ENCODE assay signal across 15 cellular contexts in the genomic region with DNA sequence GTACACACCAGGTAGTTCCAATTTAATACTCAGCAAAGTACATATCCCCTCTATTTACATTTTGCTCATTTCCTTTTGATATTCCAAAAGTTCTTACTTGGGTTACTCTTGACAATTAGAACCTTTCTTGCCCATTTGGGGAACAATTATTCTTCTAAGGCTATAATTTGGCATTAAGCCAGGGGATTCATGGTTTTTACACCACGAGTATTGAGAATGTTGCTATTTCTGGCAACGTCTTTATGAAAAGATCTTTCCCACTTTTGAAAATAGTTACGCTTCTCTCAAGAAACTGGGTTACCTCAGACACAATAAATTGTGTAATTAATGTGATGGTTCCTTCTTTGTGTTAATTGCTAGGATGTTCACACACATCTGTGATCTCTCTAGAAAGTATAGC. TPM values are rescaled to one million over a fixed set of nuclear protein-coding genes. Genes with fewer than 3 reads are reported as not detected.
DNase-seq lines count a peak whose midpoint lies in the region; ATAC-seq, FAIRE-seq and TF ChIP-seq lines count a peak whose summit lies in the region.
"Had no signal": no experiment of that assay in that cellular context is flagged by ENCODE, and none has a peak within 500 bp of the region (broad histone marks: within the 10 kb centered on the region; RNA-seq: fewer than 3 reads in every experiment).

No MANE protein-coding gene starts in this region.

- H3K27me3 ChIP-seq in K562 (ENCODE audit: control insufficient read depth in 2 of 2, insufficient read depth in 2 of 2, low read length in 2 of 2), result no peaks in the 10 kb centered on the region

- H2AFZ ChIP-seq in K562 (ENCODE audit: low read depth, low read length), result no peak overlapping the region

- H3K4me1 ChIP-seq in K562 (replicated peaks in 1 of 2; ENCODE audit: control insufficient read depth in 2 of 2, insufficient read depth in 2 of 2, low read length in 2 of 2), result no peaks in the 10 kb centered on the region

- TF ChIP-seq RAD21 in K562 (CRISPR knock-in tag; conservative IDR thresholded peaks at IDR 0.05 in 1 of 2, IDR thresholded peaks at IDR 0.05 in 1 of 2), result no peak

- no TSS peak for BruUV-seq in K562 (replicated peaks; lab: Mats Ljungman, UMichigan)

- no peaks in the 10 kb centered on the region for H3K79me2 ChIP-seq in K562 (ENCODE audit: control insufficient read depth, insufficient read depth, low read length)

- no peaks in the 10 kb centered on the region for H4K20me1 ChIP-seq in K562 (replicated peaks; ENCODE audit: control insufficient read depth, insufficient read depth, low read length)

- H3K9me3 ChIP-seq in K562 (replicated peaks; ENCODE audit: control insufficient read depth, insufficient read depth, low read depth, low read length), result no peaks in the 10 kb centered on the region

- TF ChIP-seq POLR2A in K562 (conservative IDR thresholded peaks at IDR 0.05), result no peak

- CTCF ChIA-PET in K562 (lab: Yijun Ruan, JAX; ENCODE audit: low intra/inter-chr PET ratio), result no interaction called here

- no peak overlapping the region for H3K9ac ChIP-seq in K562 (ENCODE audit: insufficient read depth in 1 of 2, low read depth in 2 of 2, low read length in 2 of 2)

- no peak for FAIRE-seq in K562 (lab: Jason Lieb, UNC)
- FAIRE-seq: GM12891 had no signal

- peak; percentile 8 for DNase-seq in COR-L47 (lab: John Stamatoyannopoulos, UW)
- peak; percentile 37 for DNase-seq in MV-4-11 (lab: John Stamatoyannopoulos, UW)
- no peak for DNase-seq in K562 (ENCODE audit: extremely low read depth in 1 of 4, low spot score in 3 of 4)
- DNase-seq in myocyte (ENCODE audit: low read depth), result peak; percentile 27
- no peak for DNase-seq in NCI-H526 treated with DMSO at 0.1 percent for 48 hours (lab: John Stamatoyannopoulos, UW)
- no peak for DNase-seq in kidney glomerular epithelial cell (lab: John Stamatoyannopoulos, UW)
- DNase-seq: C1 segment of cervical spinal cord; CD4-positive, alpha-beta T cell; DMS153; DMS79 treated with DMSO at 0.1 percent for 48 hours; EL; GOT3; H9 had no signal

- intact Hi-C loops in K562 (cut with micrococcal nuclease), result no loop called here

- H3K4me2 ChIP-seq in K562 (ENCODE audit: insufficient read depth, low read length), result no peak overlapping the region

- in situ Hi-C loops in K562 (cut with MboI), result no loop called here

- peaks cover 11% of the 10 kb centered on the region; the same call in 1 of the 3 replicates for H3K36me3 ChIP-seq in K562 (ENCODE audit: control insufficient read depth, insufficient read depth, low read length)

- no peak overlapping the region for H3K27ac ChIP-seq in K562 (ENCODE audit: extremely low read depth, low read depth, low read length)

- WGBS in K562 (ENCODE audit: insufficient coverage, low coverage, missing lambda C conversion rate), result 17% methylated on average over 1 of the region's 3 CpGs

- H3K4me3 ChIP-seq in K562, result no peak overlapping the region

- no peak for TF ChIP-seq CTCF in K562 (IDR thresholded peaks at IDR 0.05 in 2 of 3, conservative IDR thresholded peaks at IDR 0.05 in 1 of 3; ENCODE audit: insufficient read depth in 2 of 3, low read depth in 1 of 3, low read length in 3 of 3)

- no peak for ATAC-seq in K562
- no peak for ATAC-seq in GM21619 (IDR thresholded peaks at IDR 0.05; ENCODE audit: unreplicated experiment)

- POLR2A ChIA-PET in K562 (lab: Yijun Ruan, JAX), result no interaction called here

- no peaks in the 10 kb centered on the region for H3K9me1 ChIP-seq in K562 (ENCODE audit: control insufficient read depth, insufficient read depth, low read length)

- TF ChIP-seq EP300 in K562 (IDR thresholded peaks at IDR 0.05; ENCODE audit: low read length), result no peak

TF ChIP-seq in K562, 482 proteins besides CTCF, POLR2A, EP300 and RAD21:
- TF ChIP-seq NFIC (IDR thresholded peaks at IDR 0.05) (peak; percentile 71), TAL1 (IDR thresholded peaks at IDR 0.05) (no peak)

RNA-seq across cellular contexts. Expression of gene CAAP1, which starts 11.5 kb away (rescaled TPM):
- total RNA-seq in K562 (2011; cell fraction: chromatin; rRNA removed; ENCODE audit: low replicate concordance), result 10.9 and 11.7 TPM in 2 replicates
- 10.4 and 11.3 TPM in 2 replicates for total RNA-seq in K562 (2011; cell fraction: nucleolus; rRNA removed)
- 9.6 and 11.2 TPM in 2 replicates for total RNA-seq in K562 (2011; cell fraction: nucleoplasm; rRNA removed)
- total RNA-seq in K562 (2014; rRNA removed) (16.1 and 16.8 TPM in 2 replicates), K562 (2014; rRNA removed; fragmentation: Illumina TruSeq; extraction: Trizol) (17.4 and 19.6 TPM in 2 replicates), K562 (2015; rRNA removed; fragmentation: Illumina TruSeq; extraction: Trizol) (13.3 and 14.8 TPM in 2 replicates), K562 (2021) (11.5 and 15.3 TPM in 2 replicates), myocyte (25.5 and 30.1 TPM in 2 replicates)
- polyA plus RNA-seq in K562 (2011; rRNA removed) (10.3 and 16.0 TPM in 2 replicates), K562 (2014; fragmentation: Illumina TruSeq; extraction: Trizol) (13.7 and 17.4 TPM in 2 replicates), K562 (2014; fragmentation: Nextera tagmentation; extraction: Ambion mirVana) (1 to 10 TPM; 8.9 TPM), K562 (2014; rRNA removed) (13.9 and 14.7 TPM in 2 replicates)
- 5.4 and 5.9 TPM in 2 replicates for polyA plus RNA-seq in K562 (2011; cell fraction: cytosol; rRNA removed)
- polyA plus RNA-seq in K562 (2011; cell fraction: nucleus; rRNA removed), result 6.2 and 6.7 TPM in 2 replicates
- polyA plus RNA-seq in K562 (2012), result 8.1 and 11.1 TPM in 2 replicates
- 9.6 and 11.5 TPM in 2 replicates for polyA minus RNA-seq in K562 (2011; rRNA and poly(A)+ RNA removed)
- 6.9 and 7.9 TPM in 2 replicates for polyA minus RNA-seq in K562 (2011; cell fraction: cytosol; rRNA and poly(A)+ RNA removed)
- 7.0 and 9.8 TPM in 2 replicates for polyA minus RNA-seq in K562 (2011; cell fraction: nucleus; rRNA and poly(A)+ RNA removed)
- polyA plus RNA-seq in myocyte (2012), result 14.2 TPM

RNA-seq across cellular contexts. Expression of gene PLAA, which starts 43.0 kb away (rescaled TPM):
- 10.5 and 32.0 TPM in 2 replicates for total RNA-seq in K562 (2011; cell fraction: chromatin; rRNA removed; ENCODE audit: low replicate concordance)
- total RNA-seq in K562 (2011; cell fraction: nucleolus; rRNA removed), result 5.3 TPM in 2 replicates
- 8.2 and 13.6 TPM in 2 replicates for total RNA-seq in K562 (2011; cell fraction: nucleoplasm; rRNA removed)
- total RNA-seq in K562 (2014; rRNA removed) (16.4 and 18.0 TPM in 2 replicates), K562 (2014; rRNA removed; fragmentation: Illumina TruSeq; extraction: Trizol) (18.3 and 21.7 TPM in 2 replicates), K562 (2015; rRNA removed; fragmentation: Illumina TruSeq; extraction: Trizol) (14.7 and 16.6 TPM in 2 replicates), K562 (2021) (17.9 and 19.2 TPM in 2 replicates), myocyte (44.8 and 47.2 TPM in 2 replicates)
- polyA plus RNA-seq in K562 (2011; rRNA removed) (8.9 and 10.1 TPM in 2 replicates), K562 (2014; fragmentation: Illumina TruSeq; extraction: Trizol) (20.7 and 21.1 TPM in 2 replicates), K562 (2014; fragmentation: Nextera tagmentation; extraction: Ambion mirVana) (1 to 10 TPM; 3.5 to 3.8 TPM), K562 (2014; rRNA removed) (9.4 and 10.4 TPM in 2 replicates)
- 5.0 and 5.5 TPM in 2 replicates for polyA plus RNA-seq in K562 (2011; cell fraction: cytosol; rRNA removed)
- polyA plus RNA-seq in K562 (2011; cell fraction: nucleus; rRNA removed), result 7.0 and 7.2 TPM in 2 replicates
- polyA plus RNA-seq in K562 (2012), result 15.9 and 17.2 TPM in 2 replicates
- 22.6 and 27.9 TPM in 2 replicates for polyA minus RNA-seq in K562 (2011; rRNA and poly(A)+ RNA removed)
- 8.9 and 18.3 TPM in 2 replicates for polyA minus RNA-seq in K562 (2011; cell fraction: cytosol; rRNA and poly(A)+ RNA removed)
- polyA minus RNA-seq in K562 (2011; cell fraction: nucleus; rRNA and poly(A)+ RNA removed), result 6.1 and 12.0 TPM in 2 replicates
- polyA plus RNA-seq in myocyte (2012), result 27.6 TPM

RNA-seq across cellular contexts. Expression of gene IFT74, which starts 52.1 kb away (rescaled TPM):
- 11.8 and 13.2 TPM in 2 replicates for total RNA-seq in K562 (2011; cell fraction: chromatin; rRNA removed; ENCODE audit: low replicate concordance)
- total RNA-seq in K562 (2011; cell fraction: nucleolus; rRNA removed), result 5.3 and 6.6 TPM in 2 replicates
- total RNA-seq in K562 (2011; cell fraction: nucleoplasm; rRNA removed), result 6.5 and 12.4 TPM in 2 replicates
- total RNA-seq in K562 (2014; rRNA removed), result 6.1 and 8.2 TPM in 2 replicates
- total RNA-seq in K562 (2014; rRNA removed; fragmentation: Illumina TruSeq; extraction: Trizol), result 12.7 and 14.7 TPM in 2 replicates
- 10.8 and 13.2 TPM in 2 replicates for total RNA-seq in K562 (2015; rRNA removed; fragmentation: Illumina TruSeq; extraction: Trizol)
- total RNA-seq in K562 (2021), result 8.5 and 9.3 TPM in 2 replicates
- 6.5 and 11.1 TPM in 2 replicates for polyA plus RNA-seq in K562 (2011; rRNA removed)
- 3.4 and 5.4 TPM in 2 replicates for polyA plus RNA-seq in K562 (2011; cell fraction: cytosol; rRNA removed)
- 4.5 and 4.8 TPM in 2 replicates for polyA plus RNA-seq in K562 (2011; cell fraction: nucleus; rRNA removed)
- 7.4 and 9.1 TPM in 2 replicates for polyA plus RNA-seq in K562 (2012)
- 9.3 and 11.9 TPM in 2 replicates for polyA plus RNA-seq in K562 (2014; fragmentation: Illumina TruSeq; extraction: Trizol)
- polyA plus RNA-seq in K562 (2014; fragmentation: Nextera tagmentation; extraction: Ambion mirVana), result 1 to 10 TPM; 7.9 to 8.4 TPM
- polyA plus RNA-seq in K562 (2014; rRNA removed), result 8.6 and 8.7 TPM in 2 replicates
- 7.5 and 11.0 TPM in 2 replicates for polyA minus RNA-seq in K562 (2011; rRNA and poly(A)+ RNA removed)
- polyA minus RNA-seq in K562 (2011; cell fraction: cytosol; rRNA and poly(A)+ RNA removed), result 4.1 and 6.0 TPM in 2 replicates
- polyA minus RNA-seq in K562 (2011; cell fraction: nucleus; rRNA and poly(A)+ RNA removed), result 8.2 and 9.4 TPM in 2 replicates
- total RNA-seq in myocyte, result 20.0 and 30.8 TPM in 2 replicates
- polyA plus RNA-seq in myocyte (2012), result 6.8 TPM

Comparison
In these comparisons a context has a peak if more than half of its experiments do, and no peak if none do; other contexts are left out.
1. DNase-seq: peak in COR-L47 (single experiment), MV-4-11 (single experiment) and myocyte (single experiment); none in K562 (0 of 4), NCI-H526 treated with DMSO at 0.1 percent for 48 hours (single experiment) and kidney glomerular epithelial cell (single experiment).